Comparison of ENCODE assay signal across 8 cellular contexts in genomic region chrX:37846934-37847732, GRCh38.
DNase-seq lines count a peak whose midpoint lies in the region; ATAC-seq lines count a peak whose summit lies in the region.

Gene DYNLT3 (minus strand): TSS chrX:37847571. CDS start chrX:37847510, 61 bp downstream.

- H3K27ac Mint-ChIP-seq in central memory CD8-positive, alpha-beta T cell (ENCODE audit: low read depth): peak within 1 kb of the TSS; percentile 87

- H3K36me3 Mint-ChIP-seq in central memory CD8-positive, alpha-beta T cell (ENCODE audit: insufficient read depth): peaks cover 4% of the 10 kb centered on the region

- H3K9me3 Mint-ChIP-seq in central memory CD8-positive, alpha-beta T cell: no peaks in the 10 kb centered on the region

- no peaks in the 10 kb centered on the region for H3K27me3 Mint-ChIP-seq in central memory CD8-positive, alpha-beta T cell

- ATAC-seq in HG03039 (IDR thresholded peaks at IDR 0.05; ENCODE audit: unreplicated experiment): peak; percentile 99
- peak; percentile 96 for ATAC-seq in central memory CD8-positive, alpha-beta T cell (replicated peaks; ENCODE audit: extremely low read depth, poor library complexity, severe bottlenecking)

- peak within 1 kb of the TSS; percentile 76 for H3K4me3 Mint-ChIP-seq in central memory CD8-positive, alpha-beta T cell

- H3K4me1 Mint-ChIP-seq in central memory CD8-positive, alpha-beta T cell: peaks cover 20% of the 10 kb centered on the region

- DNase-seq in NK-92 treated with Interleukin-12 subunit alpha and Interleukin-12 subunit beta, amount 100 ng/mL, for 24 hours (lab: John Stamatoyannopoulos, UW): peak; percentile 73
- DNase-seq in NK-92 (lab: John Stamatoyannopoulos, UW; ENCODE audit: unreplicated experiment) (no peak), NCI-H2171 (lab: John Stamatoyannopoulos, UW) (peak; percentile 82), iris pigment epithelial cell (ENCODE audit: low read depth) (peak; percentile 56)
- DNase-seq in activated CD4-positive, CD25-positive, alpha-beta regulatory T cell treated with anti-CD3 and anti-CD28 coated beads, Interleukin-2, amount 50 U/mL, for 16 hours (ENCODE audit: low read depth, low spot score): peak; percentile 50
- peak; percentile 39 to 65 for DNase-seq in central memory CD8-positive, alpha-beta T cell (ENCODE audit: low spot score in 2 of 2)
- peak; percentile 63 for DNase-seq in stimulated activated CD4-positive, alpha-beta T cell treated with anti-CD3 and anti-CD28 coated beads, Interleukin-12 subunit alpha, Interleukin-12 subunit beta, amount 100 ng/mL, for 4 hours
